In the genomic region with DNA sequence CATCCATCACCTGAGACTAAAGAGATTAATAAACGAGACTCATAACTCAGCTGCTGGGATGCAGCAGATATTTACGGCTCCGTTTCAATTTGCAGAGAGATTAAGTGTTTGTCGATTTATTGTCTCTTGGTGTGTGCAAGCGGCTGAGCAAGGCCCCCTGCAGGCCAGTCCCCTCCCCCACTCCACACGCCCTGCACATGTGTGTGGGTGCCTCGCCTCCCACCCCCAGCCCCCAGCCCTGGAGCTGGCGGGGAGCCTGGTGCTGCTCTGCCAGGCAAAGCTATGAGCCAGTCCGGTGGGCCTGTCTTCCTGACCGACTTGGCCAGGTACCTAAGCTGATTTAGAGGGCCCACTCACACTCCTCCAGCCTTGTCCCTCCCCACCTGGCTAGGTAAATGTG, we compare ENCODE assay signal across 13 cellular contexts.
"Had no signal": no experiment of that assay in that cellular context is flagged by ENCODE, and none has a peak within 500 bp of the region (broad histone marks: within the 10 kb centered on the region; RNA-seq: fewer than 3 reads in every experiment).

No MANE protein-coding gene starts in this region.

- H3K36me3 ChIP-seq: ascending aorta, heart right ventricle, pancreas, upper lobe of left lung had no signal

- H3K36me3 Mint-ChIP-seq: natural killer cell treated with Interleukin-12 subunit alpha and Interleukin-12 subunit beta and Interleukin-15 and Interleukin-18, amount 100 ng/mL, for 72 hours had no signal

- ATAC-seq: activated T-helper 17 cell treated with anti-CD3 and anti-CD28 coated beads, Interleukin-2, amount 50 U/mL, for 72 hours; heart right ventricle; natural killer cell treated with Interleukin-12 subunit alpha and Interleukin-12 subunit beta and Interleukin-15 and Interleukin-18, amount 100 ng/mL, for 72 hours; pancreas; sciatic nerve; stimulated activated naive CD8-positive, alpha-beta T cell treated with anti-CD3 and anti-CD28 coated beads, Interleukin-15, Interleukin-2, amounts not matched to agents 100 U/mL and 50 U/mL, for 24 hours had no signal

- H3K27me3 ChIP-seq: ascending aorta, upper lobe of left lung had no signal

- DNase-seq: activated CD4-positive, alpha-beta T cell treated with anti-CD3 and anti-CD28 coated beads, Interleukin-2, amount 50 U/mL, for 4 hours; activated CD4-positive, CD25-positive, alpha-beta regulatory T cell treated with anti-CD3 and anti-CD28 coated beads, Interleukin-2, amount 50 U/mL, for 72 hours; activated naive CD4-positive, alpha-beta T cell treated with anti-CD3 and anti-CD28 coated beads for 36 hours; heart right ventricle; pancreas; stimulated activated naive CD8-positive, alpha-beta T cell treated with anti-CD3 and anti-CD28 coated beads, Interleukin-15, Interleukin-2, amounts not matched to agents 100 U/mL and 50 U/mL, for 24 hours; T1000 had no signal

- H3K27ac Mint-ChIP-seq: activated naive CD4-positive, alpha-beta T cell treated with anti-CD3 and anti-CD28 coated beads for 36 hours; activated T-helper 17 cell treated with anti-CD3 and anti-CD28 coated beads, Interleukin-2, amount 50 U/mL, for 72 hours; natural killer cell treated with Interleukin-12 subunit alpha and Interleukin-12 subunit beta and Interleukin-15 and Interleukin-18, amount 100 ng/mL, for 72 hours had no signal

- H3K4me1 ChIP-seq: ascending aorta, pancreas, upper lobe of left lung had no signal

- H3K4me3 ChIP-seq: ascending aorta, heart right ventricle, pancreas, upper lobe of left lung had no signal

- H3K27ac ChIP-seq: ascending aorta, epithelial cell of prostate, heart right ventricle, pancreas, upper lobe of left lung had no signal

- H3K4me1 Mint-ChIP-seq: activated T-helper 17 cell treated with anti-CD3 and anti-CD28 coated beads, Interleukin-2, amount 50 U/mL, for 72 hours had no signal

- H3K9me3 ChIP-seq: ascending aorta, heart right ventricle, pancreas, upper lobe of left lung had no signal

- H3K4me3 Mint-ChIP-seq: activated naive CD4-positive, alpha-beta T cell treated with anti-CD3 and anti-CD28 coated beads for 36 hours; activated T-helper 17 cell treated with anti-CD3 and anti-CD28 coated beads, Interleukin-2, amount 50 U/mL, for 72 hours; natural killer cell treated with Interleukin-12 subunit alpha and Interleukin-12 subunit beta and Interleukin-15 and Interleukin-18, amount 100 ng/mL, for 72 hours had no signal

- H3K9me3 Mint-ChIP-seq: activated naive CD4-positive, alpha-beta T cell treated with anti-CD3 and anti-CD28 coated beads for 36 hours; activated T-helper 17 cell treated with anti-CD3 and anti-CD28 coated beads, Interleukin-2, amount 50 U/mL, for 72 hours; natural killer cell treated with Interleukin-12 subunit alpha and Interleukin-12 subunit beta and Interleukin-15 and Interleukin-18, amount 100 ng/mL, for 72 hours had no signal
